8 cellular contexts compared by ENCODE assay signal in genomic region chr12:31362759-31363415, GRCh38. TPM values are rescaled to one million over a fixed set of nuclear protein-coding genes. Genes with fewer than 3 reads are reported as not detected.
DNase-seq lines count a peak whose midpoint lies in the region; ATAC-seq and TF ChIP-seq lines count a peak whose summit lies in the region.

No MANE protein-coding gene starts in this region.

- ATAC-seq in CD4-positive, CD25-positive, alpha-beta regulatory T cell (ENCODE audit: low read depth in 2 of 2), result peak in 1 of 2 donors; percentile 40
- ATAC-seq in GM18519 (IDR thresholded peaks at IDR 0.05; ENCODE audit: low FRiP score, unreplicated experiment), result peak; percentile 59
- peak; percentile 74 for ATAC-seq in HG02885 (IDR thresholded peaks at IDR 0.05; ENCODE audit: poor library complexity, unreplicated experiment)
- ATAC-seq in left lung, result peak; percentile 72

- no peaks in the 10 kb centered on the region for H3K36me3 Mint-ChIP-seq in CD4-positive, CD25-positive, alpha-beta regulatory T cell
- no peaks in the 10 kb centered on the region for H3K36me3 Mint-ChIP-seq in activated CD4-positive, alpha-beta memory T cell treated with anti-CD3 and anti-CD28 coated beads, Interleukin-2, amount 10 ng/mL, durations not matched to agents 7 days and 5 days (ENCODE audit: low read depth)

- peaks cover 12% of the 10 kb centered on the region for H3K27me3 Mint-ChIP-seq in CD4-positive, CD25-positive, alpha-beta regulatory T cell
- no peaks in the 10 kb centered on the region for H3K27me3 Mint-ChIP-seq in activated CD4-positive, alpha-beta memory T cell treated with anti-CD3 and anti-CD28 coated beads, Interleukin-2, amount 10 ng/mL, durations not matched to agents 7 days and 5 days

- H3K4me1 Mint-ChIP-seq in CD4-positive, CD25-positive, alpha-beta regulatory T cell, result peaks cover 0 to 16% (median 5%) of the 10 kb centered on the region in 4 donors
- H3K4me1 Mint-ChIP-seq in activated CD4-positive, alpha-beta memory T cell treated with anti-CD3 and anti-CD28 coated beads, Interleukin-2, amount 10 ng/mL, durations not matched to agents 7 days and 5 days, result peaks cover 21% of the 10 kb centered on the region

- H3K27ac Mint-ChIP-seq in CD4-positive, CD25-positive, alpha-beta regulatory T cell, result peak overlapping the region in 2 of 3 donors; percentile 7 to 31
- peak overlapping the region; percentile 87 for H3K27ac Mint-ChIP-seq in activated CD4-positive, alpha-beta memory T cell treated with anti-CD3 and anti-CD28 coated beads, Interleukin-2, amount 10 ng/mL, durations not matched to agents 7 days and 5 days

- H3K36me3 ChIP-seq in CD4-positive, CD25-positive, alpha-beta regulatory T cell (ENCODE audit: control insufficient read depth, insufficient read depth, low read length), result no peaks in the 10 kb centered on the region
- H3K36me3 ChIP-seq in left lung, result no peaks in the 10 kb centered on the region

- no peaks in the 10 kb centered on the region for H3K9me3 ChIP-seq in CD4-positive, CD25-positive, alpha-beta regulatory T cell (ENCODE audit: control insufficient read depth in 2 of 2, low read length in 2 of 2)
- H3K9me3 ChIP-seq in left lung, result no peaks in the 10 kb centered on the region

- peak overlapping the region in 2 of 4 donors; percentile 16 to 77 for H3K4me3 Mint-ChIP-seq in CD4-positive, CD25-positive, alpha-beta regulatory T cell
- H3K4me3 Mint-ChIP-seq in activated CD4-positive, alpha-beta memory T cell treated with anti-CD3 and anti-CD28 coated beads, Interleukin-2, amount 10 ng/mL, durations not matched to agents 7 days and 5 days, result peak overlapping the region; percentile 56

- no peaks in the 10 kb centered on the region for H3K9me3 Mint-ChIP-seq in CD4-positive, CD25-positive, alpha-beta regulatory T cell
- H3K9me3 Mint-ChIP-seq in activated CD4-positive, alpha-beta memory T cell treated with anti-CD3 and anti-CD28 coated beads, Interleukin-2, amount 10 ng/mL, durations not matched to agents 7 days and 5 days, result no peaks in the 10 kb centered on the region

- no peak overlapping the region for H3K27ac ChIP-seq in CD4-positive, CD25-positive, alpha-beta regulatory T cell (ENCODE audit: insufficient read depth, low read length, poor library complexity, severe bottlenecking)
- H3K27ac ChIP-seq in left lung, result no peak overlapping the region

- POLR2A ChIA-PET in activated CD4-positive, alpha-beta memory T cell treated with anti-CD3 and anti-CD28 coated beads, Interleukin-2, amount 10 ng/mL, durations not matched to agents 7 days and 5 days (lab: Charles Lee), result interaction anchor here (1.2 to 2.8 kb wide), 3 partner anchors 7 to 47 kb away, joined by 3 to 13 read pairs (median 9); partner anchors contain the start of gene SINHCAF

- no peak overlapping the region for H3K4me3 ChIP-seq in CD4-positive, CD25-positive, alpha-beta regulatory T cell (ENCODE audit: low read depth, low read length)
- H3K4me3 ChIP-seq in left lung, result no peak overlapping the region

- no peaks in the 10 kb centered on the region for H3K4me1 ChIP-seq in CD4-positive, CD25-positive, alpha-beta regulatory T cell (ENCODE audit: control insufficient read depth, insufficient read depth, low read length, poor library complexity, severe bottlenecking)
- H3K4me1 ChIP-seq in left lung, result peaks cover 0 to 3% of the 10 kb centered on the region in 2 donors

- intact Hi-C loops in left lung (cut with DNase I), result no loop called here

- peak in 1 of 3 donors; percentile 57 for DNase-seq in CD4-positive, CD25-positive, alpha-beta regulatory T cell
- DNase-seq in NCI-H187 treated with DMSO at 0.1 percent for 48 hours (lab: John Stamatoyannopoulos, UW), result peak; percentile 56
- DNase-seq in activated CD4-positive, alpha-beta memory T cell treated with anti-CD3 and anti-CD28 coated beads, Interleukin-2, amount 10 ng/mL, durations not matched to agents 7 days and 5 days, result peak; percentile 47
- no peak for DNase-seq in left lung
- DNase-seq in superior temporal gyrus (ENCODE audit: extremely low spot score), result no peak
- DNase-seq in mucosa of gallbladder (ENCODE audit: low spot score), result no peak

- CTCF ChIA-PET in activated CD4-positive, alpha-beta memory T cell treated with anti-CD3 and anti-CD28 coated beads, Interleukin-2, amount 10 ng/mL, durations not matched to agents 7 days and 5 days (lab: Charles Lee), result interaction anchor here (1.2 to 2.3 kb wide), 8 partner anchors 9 to 290 kb away, joined by 3 to 8 read pairs (median 4); partner anchors contain the start of gene DDX11

- no peak for TF ChIP-seq CTCF in left lung (IDR thresholded peaks at IDR 0.05)

- no peaks in the 10 kb centered on the region for H3K27me3 ChIP-seq in CD4-positive, CD25-positive, alpha-beta regulatory T cell (ENCODE audit: control insufficient read depth, insufficient read depth, low read length)
- H3K27me3 ChIP-seq in left lung, result no peaks in the 10 kb centered on the region

RNA-seq across cellular contexts. Expression of gene SINHCAF, which starts 36.9 kb away (rescaled TPM):
- 53.4 TPM for total RNA-seq in CD4-positive, CD25-positive, alpha-beta regulatory T cell
- polyA plus RNA-seq in CD4-positive, CD25-positive, alpha-beta regulatory T cell, result 10 to 100 TPM; 42.0 to 73.7 (median 53.9) TPM
- 100 to 1,000 TPM; 107 to 123 TPM for total RNA-seq in activated CD4-positive, alpha-beta memory T cell treated with anti-CD3 and anti-CD28 coated beads, Interleukin-2, amount 10 ng/mL, durations not matched to agents 7 days and 5 days
- total RNA-seq in left lung, result 10 to 100 TPM; 37.9 to 40.2 TPM
- total RNA-seq in mucosa of gallbladder, result 73.3 TPM

Comparison
In these comparisons a context has a peak if more than half of its experiments do, and no peak if none do; other contexts are left out.
1. DNase-seq: peak in NCI-H187 treated with DMSO at 0.1 percent for 48 hours (single experiment) and activated CD4-positive, alpha-beta memory T cell treated with anti-CD3 and anti-CD28 coated beads, Interleukin-2, amount 10 ng/mL, durations not matched to agents 7 days and 5 days (single experiment); none in left lung (0 of 2), superior temporal gyrus (single experiment) and mucosa of gallbladder (single experiment).